Comparison of ENCODE assay signal across 37 cellular contexts in genomic region chr11:71067753-71068152, GRCh38.
"Had no signal": no experiment of that assay in that cellular context is flagged by ENCODE, and none has a peak within 500 bp of the region (broad histone marks: within the 10 kb centered on the region; RNA-seq: fewer than 3 reads in every experiment).

No MANE protein-coding gene starts in this region.

- H3K36me3 Mint-ChIP-seq: activated CD4-positive, alpha-beta memory T cell treated with anti-CD3 and anti-CD28 coated beads for 36 hours; activated naive CD4-positive, alpha-beta T cell treated with anti-CD3 and anti-CD28 coated beads, Interleukin-2, amount 50 U/mL, for 72 hours; activated naive CD8-positive, alpha-beta T cell treated with anti-CD3 and anti-CD28 coated beads for 36 hours had no signal

- H3K36me3 ChIP-seq: adrenal gland, brain microvascular endothelial cell, breast epithelium had no signal

- DNase-seq: activated B cell treated with CpG ODN at 0.5 μM for 24 hours; activated CD4-positive, alpha-beta memory T cell treated with anti-CD3 and anti-CD28 coated beads for 36 hours; activated CD4-positive, alpha-beta T cell treated with anti-CD3 and anti-CD28 coated beads for 4 hours; activated CD4-positive, alpha-beta T cell treated with anti-CD3 and anti-CD28 coated beads, Interleukin-2, amount 10 ng/mL, durations not matched to agents 24 days and 14 days; activated CD4-positive, alpha-beta T cell treated with anti-CD3 and anti-CD28 coated beads, Interleukin-2, amount 50 U/mL, for 1 hour; activated CD4-positive, alpha-beta T cell treated with anti-CD3 and anti-CD28 coated beads, Interleukin-2, amount 50 U/mL, for 4 hours; activated CD4-positive, CD25-positive, alpha-beta regulatory T cell treated with anti-CD3 and anti-CD28 coated beads, Interleukin-2, amount 50 U/mL, for 72 hours; activated CD8-positive, alpha-beta memory T cell treated with anti-CD3 and anti-CD28 coated beads, Interleukin-2, amount 50 U/mL, for 4 hours; activated CD8-positive, alpha-beta T cell treated with anti-CD3 and anti-CD28 coated beads for 36 hours; activated effector memory CD4-positive, alpha-beta T cell treated with anti-CD3 and anti-CD28 coated beads, Interleukin-2, amount 50 U/mL, for 16 hours; activated gamma-delta T cell treated with Interleukin-2 at 50 U/mL for 16 hours; activated naive CD4-positive, alpha-beta T cell; activated naive CD4-positive, alpha-beta T cell treated with anti-CD3 and anti-CD28 coated beads for 36 hours; activated naive CD4-positive, alpha-beta T cell treated with anti-CD3 and anti-CD28 coated beads, Interleukin-2, amount 50 U/mL, for 16 hours; activated naive CD8-positive, alpha-beta T cell treated with anti-CD3 and anti-CD28 coated beads for 36 hours; activated T-cell treated with anti-CD3 and anti-CD28 coated beads for 4 hours; activated T-cell treated with anti-CD3 and anti-CD28 coated beads, Interleukin-2, amount 50 U/mL, for 1 hour; activated T-cell treated with anti-CD3 and anti-CD28 coated beads, Interleukin-2, amount 50 U/mL, for 4 hours; activated T-cell treated with anti-CD3 and anti-CD28 coated beads, Interleukin-2, amount 50 U/mL, for 72 hours; adrenal gland; amniotic stem cell; aorta; body of pancreas; brain microvascular endothelial cell; central memory CD4-positive, alpha-beta T cell; T-helper 1 cell; T-helper 2 cell; T-helper 9 cell had no signal

- H3K4me3 ChIP-seq: adrenal gland, body of pancreas, breast epithelium had no signal

- H3K9me3 Mint-ChIP-seq: activated B cell treated with CpG ODN at 0.5 μM for 24 hours; activated CD4-positive, alpha-beta memory T cell treated with anti-CD3 and anti-CD28 coated beads for 36 hours; activated CD4-positive, alpha-beta T cell treated with anti-CD3 and anti-CD28 coated beads, Interleukin-2, amount 10 ng/mL, durations not matched to agents 24 days and 14 days; activated CD8-positive, alpha-beta T cell treated with anti-CD3 and anti-CD28 coated beads for 36 hours; activated naive CD4-positive, alpha-beta T cell treated with anti-CD3 and anti-CD28 coated beads for 36 hours; activated naive CD4-positive, alpha-beta T cell treated with anti-CD3 and anti-CD28 coated beads, Interleukin-2, amount 50 U/mL, for 72 hours; activated naive CD8-positive, alpha-beta T cell treated with anti-CD3 and anti-CD28 coated beads for 36 hours; activated T-cell treated with anti-CD3 and anti-CD28 coated beads, Interleukin-2, amount 50 U/mL, for 4 hours; activated T-cell treated with anti-CD3 and anti-CD28 coated beads, Interleukin-2, amount 50 U/mL, for 72 hours; activated T-helper 1 cell treated with anti-CD3 and anti-CD28 coated beads, Interleukin-12 subunit alpha, Interleukin-12 subunit beta, Interleukin-2, Interleukin-4 antibody, amounts not matched to agents 30 ng/mL and 10 ng/mL and 1 ng/mL, durations not matched to agents 14 hours and 24 hours and 36 hours; activated T-helper 17 cell treated with anti-CD3 and anti-CD28 coated beads, Interleukin-2, amount 50 U/mL, for 72 hours; T-helper 1 cell treated with Interleukin-12 subunit alpha and Interleukin-12 subunit beta and Interleukin-4 antibody, amounts not matched to agents 30 μg/mL and 1 μg/mL, for 36 hours; T-helper 2 cell treated with Interferon-gamma antibody and Interleukin-4, amounts not matched to agents 5 μg/mL and 100 μg/mL, for 36 hours had no signal

- H3K4me1 ChIP-seq: adrenal gland, body of pancreas, breast epithelium had no signal

- H3K27me3 ChIP-seq: body of pancreas, brain microvascular endothelial cell, breast epithelium had no signal

- H3K27ac Mint-ChIP-seq: activated B cell treated with CpG ODN at 0.5 μM for 24 hours; activated CD4-positive, alpha-beta memory T cell treated with anti-CD3 and anti-CD28 coated beads for 36 hours; activated CD4-positive, alpha-beta T cell treated with anti-CD3 and anti-CD28 coated beads, Interleukin-2, amount 10 ng/mL, durations not matched to agents 24 days and 14 days; activated CD8-positive, alpha-beta T cell treated with anti-CD3 and anti-CD28 coated beads for 36 hours; activated naive CD4-positive, alpha-beta T cell treated with anti-CD3 and anti-CD28 coated beads for 36 hours; activated naive CD4-positive, alpha-beta T cell treated with anti-CD3 and anti-CD28 coated beads, Interleukin-2, amount 50 U/mL, for 72 hours; activated naive CD8-positive, alpha-beta T cell treated with anti-CD3 and anti-CD28 coated beads for 36 hours; activated T-cell treated with anti-CD3 and anti-CD28 coated beads, Interleukin-2, amount 50 U/mL, for 72 hours; activated T-helper 1 cell treated with anti-CD3 and anti-CD28 coated beads, Interleukin-12 subunit alpha, Interleukin-12 subunit beta, Interleukin-2, Interleukin-4 antibody, amounts not matched to agents 30 ng/mL and 10 ng/mL and 1 ng/mL, durations not matched to agents 14 hours and 24 hours and 36 hours; activated T-helper 17 cell treated with anti-CD3 and anti-CD28 coated beads, Interleukin-2, amount 50 U/mL, for 72 hours; T-helper 1 cell treated with Interleukin-12 subunit alpha and Interleukin-12 subunit beta and Interleukin-4 antibody, amounts not matched to agents 30 μg/mL and 1 μg/mL, for 36 hours; T-helper 2 cell treated with Interferon-gamma antibody and Interleukin-4, amounts not matched to agents 5 μg/mL and 100 μg/mL, for 36 hours had no signal

- H3K4me1 Mint-ChIP-seq: activated B cell treated with CpG ODN at 0.5 μM for 24 hours; activated CD4-positive, alpha-beta T cell treated with anti-CD3 and anti-CD28 coated beads, Interleukin-2, amount 10 ng/mL, durations not matched to agents 24 days and 14 days; activated naive CD8-positive, alpha-beta T cell treated with anti-CD3 and anti-CD28 coated beads for 36 hours; activated T-helper 17 cell treated with anti-CD3 and anti-CD28 coated beads, Interleukin-2, amount 50 U/mL, for 72 hours had no signal

- H3K9me3 ChIP-seq: adrenal gland, body of pancreas, breast epithelium had no signal

- FAIRE-seq: astrocyte, TTC549 had no signal

- ATAC-seq: activated CD8-positive, alpha-beta T cell treated with anti-CD3 and anti-CD28 coated beads for 36 hours; activated naive CD4-positive, alpha-beta T cell treated with anti-CD3 and anti-CD28 coated beads, Interleukin-2, amount 50 U/mL, for 72 hours; activated T-cell treated with anti-CD3 and anti-CD28 coated beads, Interleukin-2, amount 50 U/mL, for 4 hours; activated T-cell treated with anti-CD3 and anti-CD28 coated beads, Interleukin-2, amount 50 U/mL, for 72 hours; activated T-helper 17 cell treated with anti-CD3 and anti-CD28 coated beads, Interleukin-2, amount 50 U/mL, for 72 hours; body of pancreas had no signal

- H3K4me3 Mint-ChIP-seq: activated B cell treated with CpG ODN at 0.5 μM for 24 hours; activated CD4-positive, alpha-beta memory T cell treated with anti-CD3 and anti-CD28 coated beads for 36 hours; activated CD4-positive, alpha-beta T cell treated with anti-CD3 and anti-CD28 coated beads, Interleukin-2, amount 10 ng/mL, durations not matched to agents 24 days and 14 days; activated CD8-positive, alpha-beta T cell treated with anti-CD3 and anti-CD28 coated beads for 36 hours; activated naive CD4-positive, alpha-beta T cell treated with anti-CD3 and anti-CD28 coated beads for 36 hours; activated naive CD8-positive, alpha-beta T cell treated with anti-CD3 and anti-CD28 coated beads for 36 hours; activated T-cell treated with anti-CD3 and anti-CD28 coated beads, Interleukin-2, amount 50 U/mL, for 4 hours; activated T-cell treated with anti-CD3 and anti-CD28 coated beads, Interleukin-2, amount 50 U/mL, for 72 hours; activated T-helper 1 cell treated with anti-CD3 and anti-CD28 coated beads, Interleukin-12 subunit alpha, Interleukin-12 subunit beta, Interleukin-2, Interleukin-4 antibody, amounts not matched to agents 30 ng/mL and 10 ng/mL and 1 ng/mL, durations not matched to agents 14 hours and 24 hours and 36 hours; activated T-helper 17 cell treated with anti-CD3 and anti-CD28 coated beads, Interleukin-2, amount 50 U/mL, for 72 hours; T-helper 1 cell treated with Interleukin-12 subunit alpha and Interleukin-12 subunit beta and Interleukin-4 antibody, amounts not matched to agents 30 μg/mL and 1 μg/mL, for 36 hours; T-helper 2 cell treated with Interferon-gamma antibody and Interleukin-4, amounts not matched to agents 5 μg/mL and 100 μg/mL, for 36 hours had no signal

- H3K27ac ChIP-seq: adrenal gland, body of pancreas, brain microvascular endothelial cell, breast epithelium, VCaP had no signal
